Comparison of ENCODE assay signal across 12 cellular contexts in the genomic region with DNA sequence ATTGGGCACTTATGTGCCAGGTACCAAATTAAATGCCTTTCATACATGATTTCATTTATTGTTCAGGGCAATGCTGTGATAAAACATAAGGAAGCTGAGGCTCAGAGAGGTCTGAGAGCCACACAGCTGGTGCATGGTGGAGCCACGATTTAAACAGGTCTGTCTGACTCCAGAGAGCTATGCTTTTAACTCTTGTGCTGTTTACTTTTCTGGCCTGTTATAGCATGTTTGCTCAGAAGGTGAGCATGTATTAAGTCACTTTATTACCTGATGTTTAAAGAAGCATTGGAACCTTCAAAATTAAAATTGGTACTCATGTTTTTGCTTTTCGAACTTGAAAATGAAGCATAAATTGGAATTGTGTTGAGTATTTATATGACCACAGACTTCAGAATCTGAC. TPM values are rescaled to one million over a fixed set of nuclear protein-coding genes. Genes with fewer than 3 reads are reported as not detected.
DNase-seq lines count a peak whose midpoint lies in the region; ATAC-seq and TF ChIP-seq lines count a peak whose summit lies in the region.
"Had no signal": no experiment of that assay in that cellular context is flagged by ENCODE, and none has a peak within 500 bp of the region (broad histone marks: within the 10 kb centered on the region; RNA-seq: fewer than 3 reads in every experiment).

No MANE protein-coding gene starts in this region.

- intact Hi-C loops in mucosa of descending colon (cut with DNase I, micrococcal nuclease), result no loop called here

- H3K9me3 ChIP-seq in mucosa of descending colon, result no peaks in the 10 kb centered on the region
- H3K9me3 ChIP-seq: Caco-2 had no signal

- peaks cover 3% of the 10 kb centered on the region for H3K4me1 ChIP-seq in mucosa of descending colon (ENCODE audit: low read depth)

- peak; percentile 44 for ATAC-seq in mucosa of descending colon
- ATAC-seq in GM21526 (IDR thresholded peaks at IDR 0.05; ENCODE audit: low FRiP score, unreplicated experiment), result no peak
- no peak for ATAC-seq in GM18858 (IDR thresholded peaks at IDR 0.05; ENCODE audit: unreplicated experiment)

- H3K4me3 ChIP-seq in LNCaP clone FGC (ENCODE audit: low read depth, low read length) (no peak overlapping the region), mucosa of descending colon (no peak overlapping the region)

- no peak for TF ChIP-seq CTCF in 22Rv1 (IDR thresholded peaks at IDR 0.05)
- TF ChIP-seq CTCF in LNCaP clone FGC (IDR thresholded peaks at IDR 0.05; ENCODE audit: control insufficient read depth, extremely low read depth, insufficient read depth), result no peak
- no peak for TF ChIP-seq CTCF in mucosa of descending colon (IDR thresholded peaks at IDR 0.05)

- H3K36me3 ChIP-seq in mucosa of descending colon (ENCODE audit: low read depth), result no peaks in the 10 kb centered on the region

- peak; percentile 75 for DNase-seq in LNCaP clone FGC (ENCODE audit: low read depth)
- no peak for DNase-seq in epithelial cell of prostate (ENCODE audit: low read depth, low spot score)
- DNase-seq in mucosa of descending colon, result no peak
- DNase-seq in NCI-H1105 (lab: John Stamatoyannopoulos, UW), result no peak
- DNase-seq: Caco-2; CD8-positive, alpha-beta memory T cell; GOT3; H9; IMR-90 had no signal

- H3K27ac ChIP-seq in 22Rv1 (0 out of 2 replicates have a peak overlapping the region, but pooled peaks have one; percentile 3), epithelial cell of prostate (peak overlapping the region; percentile 12)

RNA-seq across cellular contexts. Expression of gene MCM8, which starts 26.8 kb away (rescaled TPM):
- 1 to 10 TPM; 4.9 to 9.8 (median 7.8) TPM for total RNA-seq in mucosa of descending colon

RNA-seq across cellular contexts. Expression of gene TRMT6, which starts 26.9 kb away (rescaled TPM):
- 10 to 100 TPM in 1 of 3 donors, 1 to 10 TPM in 2; 8.3 to 10.5 (median 9.2) TPM for total RNA-seq in mucosa of descending colon

RNA-seq across cellular contexts. Expression of gene CRLS1, which starts 28.7 kb away (rescaled TPM):
- 10 to 100 TPM; 36.7 to 56.2 (median 41.8) TPM for total RNA-seq in mucosa of descending colon
